16 cellular contexts compared by ENCODE assay signal in genomic region chr16:79592150-79592549, GRCh38. TPM values are rescaled to one million over a fixed set of nuclear protein-coding genes. Genes with fewer than 3 reads are reported as not detected.
DNase-seq lines count a peak whose midpoint lies in the region; ATAC-seq, FAIRE-seq and TF ChIP-seq lines count a peak whose summit lies in the region.
"Had no signal": no experiment of that assay in that cellular context is flagged by ENCODE, and none has a peak within 500 bp of the region (broad histone marks: within the 10 kb centered on the region; RNA-seq: fewer than 3 reads in every experiment).

No MANE protein-coding gene starts in this region.

- H3K9me3 Mint-ChIP-seq in CD4-positive, CD25-positive, alpha-beta regulatory T cell, result peaks cover 0 to 1% (median 0%) of the 10 kb centered on the region in 7 donors
- H3K9me3 Mint-ChIP-seq in activated CD4-positive, alpha-beta memory T cell treated with anti-CD3 and anti-CD28 coated beads for 36 hours, result no peaks in the 10 kb centered on the region
- H3K9me3 Mint-ChIP-seq: immature natural killer cell; stimulated activated naive CD8-positive, alpha-beta T cell treated with anti-CD3 and anti-CD28 coated beads, Interleukin-15, amount 100 ng/mL, for 72 hours had no signal

- peak overlapping the region in 3 of 4 donors; percentile 32 to 85 (median 39) for H3K4me3 Mint-ChIP-seq in CD4-positive, CD25-positive, alpha-beta regulatory T cell
- H3K4me3 Mint-ChIP-seq in activated CD4-positive, alpha-beta memory T cell treated with anti-CD3 and anti-CD28 coated beads for 36 hours, result peak overlapping the region; percentile 22
- H3K4me3 Mint-ChIP-seq: immature natural killer cell; stimulated activated naive CD8-positive, alpha-beta T cell treated with anti-CD3 and anti-CD28 coated beads, Interleukin-15, amount 100 ng/mL, for 72 hours had no signal

- DNase-seq in CD4-positive, CD25-positive, alpha-beta regulatory T cell, result no peak
- no peak for DNase-seq in activated CD4-positive, alpha-beta memory T cell treated with anti-CD3 and anti-CD28 coated beads for 36 hours
- DNase-seq in gastrocnemius medialis (no peak), AML-193 (lab: John Stamatoyannopoulos, UW) (no peak), RCC 7860 (ENCODE audit: low spot score) (no peak), NCI-H2081 treated with DMSO at 0.1 percent for 48 hours (lab: John Stamatoyannopoulos, UW) (no peak)
- DNase-seq in NK-92 treated with Interleukin-12 subunit alpha and Interleukin-12 subunit beta, amount 100 ng/mL, for 24 hours (lab: John Stamatoyannopoulos, UW), result no peak
- DNase-seq: activated CD4-positive, CD25-positive, alpha-beta regulatory T cell; aorta; DMS153; immature natural killer cell; KBM-7; PC-9; stimulated activated naive CD8-positive, alpha-beta T cell treated with anti-CD3 and anti-CD28 coated beads, Interleukin-15, amount 100 ng/mL, for 72 hours had no signal

- H3K4me1 Mint-ChIP-seq in CD4-positive, CD25-positive, alpha-beta regulatory T cell, result peaks cover 11 to 49% (median 41%) of the 10 kb centered on the region in 4 donors
- H3K4me1 Mint-ChIP-seq in activated CD4-positive, alpha-beta memory T cell treated with anti-CD3 and anti-CD28 coated beads for 36 hours (ENCODE audit: low read depth), result peaks cover 46% of the 10 kb centered on the region
- H3K4me1 Mint-ChIP-seq: stimulated activated naive CD8-positive, alpha-beta T cell treated with anti-CD3 and anti-CD28 coated beads, Interleukin-15, amount 100 ng/mL, for 72 hours had no signal

- CTCF ChIA-PET in activated CD4-positive, alpha-beta memory T cell treated with anti-CD3 and anti-CD28 coated beads for 36 hours (lab: Charles Lee), result no interaction called here

- peaks cover 34% of the 10 kb centered on the region for H3K27me3 Mint-ChIP-seq in CD4-positive, CD25-positive, alpha-beta regulatory T cell
- peaks cover 5% of the 10 kb centered on the region for H3K27me3 Mint-ChIP-seq in activated CD4-positive, alpha-beta memory T cell treated with anti-CD3 and anti-CD28 coated beads for 36 hours

- H3K36me3 Mint-ChIP-seq in CD4-positive, CD25-positive, alpha-beta regulatory T cell, result no peaks in the 10 kb centered on the region
- peaks cover 43% of the 10 kb centered on the region for H3K36me3 Mint-ChIP-seq in activated CD4-positive, alpha-beta memory T cell treated with anti-CD3 and anti-CD28 coated beads for 36 hours

- H3K27ac Mint-ChIP-seq in CD4-positive, CD25-positive, alpha-beta regulatory T cell, result peak overlapping the region in 1 of 3 donors; percentile 9
- H3K27ac Mint-ChIP-seq in activated CD4-positive, alpha-beta memory T cell treated with anti-CD3 and anti-CD28 coated beads for 36 hours, result peak overlapping the region; percentile 89
- H3K27ac Mint-ChIP-seq: stimulated activated naive CD8-positive, alpha-beta T cell treated with anti-CD3 and anti-CD28 coated beads, Interleukin-15, amount 100 ng/mL, for 72 hours had no signal

- TF ChIP-seq POLR2A in gastrocnemius medialis (IDR thresholded peaks at IDR 0.05), result no peak

- no peaks in the 10 kb centered on the region for H3K27me3 ChIP-seq in CD4-positive, CD25-positive, alpha-beta regulatory T cell (ENCODE audit: control insufficient read depth, insufficient read depth, low read length)
- no peaks in the 10 kb centered on the region for H3K27me3 ChIP-seq in layer of hippocampus (ENCODE audit: control insufficient read depth, insufficient read depth, low read length)
- H3K27me3 ChIP-seq in gastrocnemius medialis, result no peaks in the 10 kb centered on the region

- no peak for ATAC-seq in CD4-positive, CD25-positive, alpha-beta regulatory T cell (ENCODE audit: low read depth in 2 of 2)
- ATAC-seq in gastrocnemius medialis, result no peak
- ATAC-seq: stimulated activated naive CD8-positive, alpha-beta T cell treated with anti-CD3 and anti-CD28 coated beads, Interleukin-15, amount 100 ng/mL, for 72 hours had no signal

- H3K27ac ChIP-seq in CD4-positive, CD25-positive, alpha-beta regulatory T cell (ENCODE audit: insufficient read depth, low read length, poor library complexity, severe bottlenecking), result no peak overlapping the region
- H3K27ac ChIP-seq in layer of hippocampus (ENCODE audit: low read depth, low read length), result peak overlapping the region; percentile 68
- peak overlapping the region; percentile 89 to 95 (median 92) for H3K27ac ChIP-seq in gastrocnemius medialis
- H3K27ac ChIP-seq: PC-9 had no signal

- POLR2A ChIA-PET in activated CD4-positive, alpha-beta memory T cell treated with anti-CD3 and anti-CD28 coated beads for 36 hours (lab: Charles Lee), result interaction anchor here (1.0 to 1.2 kb wide), 5 partner anchors 9 to 616 kb away, joined by 3 to 5 read pairs (median 5); partner anchors contain the start of gene MAF

- H3K9me3 ChIP-seq in CD4-positive, CD25-positive, alpha-beta regulatory T cell (ENCODE audit: control insufficient read depth in 2 of 2, low read length in 2 of 2), result no peaks in the 10 kb centered on the region
- H3K9me3 ChIP-seq in gastrocnemius medialis, result no peaks in the 10 kb centered on the region

- peaks cover 10% of the 10 kb centered on the region for H3K36me3 ChIP-seq in CD4-positive, CD25-positive, alpha-beta regulatory T cell (ENCODE audit: control insufficient read depth, insufficient read depth, low read length)
- no peaks in the 10 kb centered on the region for H3K36me3 ChIP-seq in gastrocnemius medialis

- in situ Hi-C loops in gastrocnemius medialis (cut with MboI; ENCODE audit: low sequenced_read_pairs in 4 of 4), result loop anchor here in 2 of 4 donors (10.0 kb wide), 2 partner anchors 57 to 227 kb away; no protein-coding TSS in a partner anchor

- peak overlapping the region; percentile 92 for H3K4me3 ChIP-seq in CD4-positive, CD25-positive, alpha-beta regulatory T cell (ENCODE audit: low read depth, low read length)
- peak overlapping the region; percentile 62 to 85 (median 72) for H3K4me3 ChIP-seq in gastrocnemius medialis
- H3K4me3 ChIP-seq: PC-9 had no signal

- no peak for FAIRE-seq in RCC 7860 (lab: Jason Lieb, UNC)
- FAIRE-seq: H1 had no signal

- peaks cover 32% of the 10 kb centered on the region for H3K4me1 ChIP-seq in CD4-positive, CD25-positive, alpha-beta regulatory T cell (ENCODE audit: control insufficient read depth, insufficient read depth, low read length, poor library complexity, severe bottlenecking)
- H3K4me1 ChIP-seq in gastrocnemius medialis, result peaks cover 44 to 54% of the 10 kb centered on the region in 2 donors

- TF ChIP-seq CTCF in gastrocnemius medialis (IDR thresholded peaks at IDR 0.05 in 4 of 5, conservative IDR thresholded peaks at IDR 0.05 in 1 of 5), result no peak

- intact Hi-C loops in activated CD4-positive, alpha-beta memory T cell treated with anti-CD3 and anti-CD28 coated beads for 36 hours (cut with micrococcal nuclease), result no loop called here
- intact Hi-C loops in gastrocnemius medialis (cut with DNase I; ENCODE audit: low total_unique reads), result loop anchor here (2.0 kb wide), 1 partner anchor 51 kb away; no protein-coding TSS in a partner anchor

RNA-seq across cellular contexts. Expression of gene MAF, which starts 8.4 kb away (rescaled TPM):
- total RNA-seq in CD4-positive, CD25-positive, alpha-beta regulatory T cell, result 120 TPM
- 1 to 10 TPM; 1.4 to 4.2 (median 2.8) TPM for polyA plus RNA-seq in CD4-positive, CD25-positive, alpha-beta regulatory T cell
- total RNA-seq in activated CD4-positive, alpha-beta memory T cell treated with anti-CD3 and anti-CD28 coated beads for 36 hours, result 100 to 1,000 TPM; 345 to 360 TPM
- total RNA-seq in gastrocnemius medialis, result 10 to 100 TPM; 10.9 to 46.7 (median 32.5) TPM
- total RNA-seq: PC-9 had no signal
